In genomic region chr6:5205035-5205469, GRCh38 we compare ENCODE assay signal across 16 cellular contexts. TPM values are rescaled to one million over a fixed set of nuclear protein-coding genes. Genes with fewer than 3 reads are reported as not detected.
DNase-seq lines count a peak whose midpoint lies in the region; ATAC-seq, FAIRE-seq and TF ChIP-seq lines count a peak whose summit lies in the region.
"Had no signal": no experiment of that assay in that cellular context is flagged by ENCODE, and none has a peak within 500 bp of the region (broad histone marks: within the 10 kb centered on the region; RNA-seq: fewer than 3 reads in every experiment).

No MANE protein-coding gene starts in this region.

- WGBS in A549 (ENCODE audit: missing lambda C conversion rate) = 95% methylated on average over 5 of the region's 5 CpGs

- no peak overlapping the region; the same call in 2 of the 3 replicates for H3K4me2 ChIP-seq in A549

- H3K4me3 ChIP-seq in A549 (no peak overlapping the region), left ventricle myocardium inferior (no peak overlapping the region)
- H3K4me3 ChIP-seq: GM12878 had no signal

- no peak overlapping the region for H3K27ac Mint-ChIP-seq in activated naive CD4-positive, alpha-beta T cell treated with anti-CD3 and anti-CD28 coated beads, Interleukin-2, amount 10 ng/mL, durations not matched to agents 7 days and 5 days

- H3K27me3 ChIP-seq in left ventricle myocardium inferior (ENCODE audit: low read depth) = no peaks in the 10 kb centered on the region

- TF ChIP-seq CTCF in A549 (IDR thresholded peaks at IDR 0.05) (no peak), left ventricle myocardium inferior (IDR thresholded peaks at IDR 0.05; ENCODE audit: borderline replicate concordance) (no peak)

- intact Hi-C loops in left ventricle myocardium inferior (cut with micrococcal nuclease) = loop anchor here (10.0 kb wide), 1 partner anchor 60 kb away; no protein-coding TSS in a partner anchor

- no peaks in the 10 kb centered on the region for H3K36me3 ChIP-seq in left ventricle myocardium inferior

- ATAC-seq in A549 = no peak
- ATAC-seq: GM12878, HCT116 had no signal

- POLR2A ChIA-PET in A549 (lab: Yijun Ruan, JAX) = no interaction called here

- peak overlapping the region; percentile 6 to 33; a peak in 1 of 6 replicates for H3K27ac ChIP-seq in A549
- H3K27ac ChIP-seq in angular gyrus (ENCODE audit: low read depth, low read length) = peak overlapping the region; percentile 96
- H3K27ac ChIP-seq in left ventricle myocardium inferior (replicated peaks) = peak overlapping the region; percentile 85

- no peak for DNase-seq in A549 (ENCODE audit: low read depth in 1 of 2, low spot score in 1 of 2)
- DNase-seq in left ventricle myocardium inferior = peak; percentile 22
- DNase-seq in renal cortical epithelial cell (ENCODE audit: low read depth) = peak; percentile 68
- DNase-seq in activated naive CD4-positive, alpha-beta T cell treated with anti-CD3 and anti-CD28 coated beads, Interleukin-2, amount 10 ng/mL, durations not matched to agents 7 days and 5 days = no peak
- no peak for DNase-seq in AG08395 (ENCODE audit: low spot score)
- no peak for DNase-seq in NCI-H2107 (lab: John Stamatoyannopoulos, UW)
- DNase-seq in HUDEP-2 (lab: John Stamatoyannopoulos, UW; ENCODE audit: unreplicated experiment in 76 of 76) = no peak
- DNase-seq: activated CD4-positive, alpha-beta T cell treated with anti-CD3 and anti-CD28 coated beads, Interleukin-2, amount 50 U/mL, for 48 hours; activated naive CD4-positive, alpha-beta T cell treated with Interleukin-2 at 50 U/mL for 16 hours; DMS 273 treated with DMSO at 0.1 percent for 48 hours; KG1; T-helper 1 cell had no signal

- CTCF ChIA-PET in A549 (lab: Yijun Ruan, JAX) = interaction anchor here (1.1 kb wide), 1 partner anchor 18 kb away, joined by 3 read pairs; no protein-coding TSS in a partner anchor
- CTCF ChIA-PET in activated naive CD4-positive, alpha-beta T cell treated with anti-CD3 and anti-CD28 coated beads, Interleukin-2, amount 10 ng/mL, durations not matched to agents 7 days and 5 days (lab: Charles Lee) = interaction anchor here (0.9 to 1.2 kb wide), 3 partner anchors 61 to 199 kb away, joined by 3 to 6 read pairs (median 4); no protein-coding TSS in a partner anchor

- H3K27me3 Mint-ChIP-seq in activated naive CD4-positive, alpha-beta T cell treated with anti-CD3 and anti-CD28 coated beads, Interleukin-2, amount 10 ng/mL, durations not matched to agents 7 days and 5 days = no peaks in the 10 kb centered on the region

- TF ChIP-seq POLR2A in A549 (IDR thresholded peaks at IDR 0.05; ENCODE audit: low read length) = no peak

- TF ChIP-seq EP300 in A549 (IDR thresholded peaks at IDR 0.05) = no peak

- no peak for FAIRE-seq in A549 (lab: Jason Lieb, UNC)
- FAIRE-seq: A204.1, GM12878 had no signal

- no peak for TF ChIP-seq RAD21 in A549 (conservative IDR thresholded peaks at IDR 0.05 in 1 of 2, IDR thresholded peaks at IDR 0.05 in 1 of 2)

- peaks cover 21% of the 10 kb centered on the region for H3K4me1 ChIP-seq in A549
- H3K4me1 ChIP-seq in left ventricle myocardium inferior = peaks cover 84% of the 10 kb centered on the region

- H3K36me3 Mint-ChIP-seq in activated naive CD4-positive, alpha-beta T cell treated with anti-CD3 and anti-CD28 coated beads, Interleukin-2, amount 10 ng/mL, durations not matched to agents 7 days and 5 days = no peaks in the 10 kb centered on the region

- H3K9me3 ChIP-seq in A549 (no peaks in the 10 kb centered on the region), left ventricle myocardium inferior (replicated peaks) (no peaks in the 10 kb centered on the region)

- no peaks in the 10 kb centered on the region for H3K9me3 Mint-ChIP-seq in activated naive CD4-positive, alpha-beta T cell treated with anti-CD3 and anti-CD28 coated beads, Interleukin-2, amount 10 ng/mL, durations not matched to agents 7 days and 5 days

- H3K4me1 Mint-ChIP-seq in activated naive CD4-positive, alpha-beta T cell treated with anti-CD3 and anti-CD28 coated beads, Interleukin-2, amount 10 ng/mL, durations not matched to agents 7 days and 5 days = no peaks in the 10 kb centered on the region

- H3K4me3 Mint-ChIP-seq in activated naive CD4-positive, alpha-beta T cell treated with anti-CD3 and anti-CD28 coated beads, Interleukin-2, amount 10 ng/mL, durations not matched to agents 7 days and 5 days = no peak overlapping the region

TF ChIP-seq in A549, 52 proteins besides CTCF, POLR2A, EP300 and RAD21:
- TF ChIP-seq ZFP36 (IDR thresholded peaks at IDR 0.05; ENCODE audit: borderline replicate concordance, partially characterized antibody) (no peak), CBX8 (IDR thresholded peaks at IDR 0.05) (no peak), SMC3 (IDR thresholded peaks at IDR 0.05) (no peak), RFX5 (IDR thresholded peaks at IDR 0.05) (no peak), ELK1 (IDR thresholded peaks at IDR 0.05; ENCODE audit: low read depth, low read length) (no peak), HOXB5 (CRISPR knock-in tag; IDR thresholded peaks at IDR 0.05) (no peak), RNF2 (IDR thresholded peaks at IDR 0.05; ENCODE audit: borderline replicate concordance, low read depth) (no peak), ESRRA (IDR thresholded peaks at IDR 0.05; ENCODE audit: borderline replicate concordance, low read length) (no peak), TP53 (CRISPR knock-in tag; IDR thresholded peaks at IDR 0.05) (no peak), MAX (IDR thresholded peaks at IDR 0.05) (no peak), KDM1A (IDR thresholded peaks at IDR 0.05; ENCODE audit: low read depth) (no peak), REST (IDR thresholded peaks at IDR 0.05) (no peak), FOSL2 (IDR thresholded peaks at IDR 0.05) (no peak), FOSL2 (CRISPR knock-in tag; IDR thresholded peaks at IDR 0.05) (no peak), EHF (CRISPR knock-in tag; IDR thresholded peaks at IDR 0.05) (no peak), JUNB (IDR thresholded peaks at IDR 0.05) (no peak), ZNF302 (CRISPR knock-in tag; IDR thresholded peaks at IDR 0.05) (no peak), MYC (IDR thresholded peaks at IDR 0.05; ENCODE audit: borderline replicate concordance, low read length) (no peak), GATA3 (IDR thresholded peaks at IDR 0.05; ENCODE audit: borderline replicate concordance) (no peak)
- TF ChIP-seq, protein P1, sequence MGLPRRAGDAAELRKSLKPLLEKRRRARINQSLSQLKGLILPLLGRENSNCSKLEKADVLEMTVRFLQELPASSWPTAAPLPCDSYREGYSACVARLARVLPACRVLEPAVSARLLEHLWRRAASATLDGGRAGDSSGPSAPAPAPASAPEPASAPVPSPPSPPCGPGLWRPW (IDR thresholded peaks at IDR 0.05) = no peak

RNA-seq across cellular contexts. Expression of gene LYRM4, which starts 55.7 kb away (rescaled TPM):
- polyA plus RNA-seq in A549 (2011; rRNA removed) (43.3 and 47.6 TPM in 2 replicates), A549 (2017; fragmentation: RNase III; extraction: RNeasy Plus Mini Kit Qiagen cat#74134 plus additional on column Dnase treatment) (24.4 to 26.0 TPM (median 25.6 TPM) in 3 replicates)
- 30.7 and 31.4 TPM in 2 replicates for polyA plus RNA-seq in A549 (2012; cell fraction: cytosol; rRNA removed)
- polyA plus RNA-seq in A549 (2012; cell fraction: nucleus; rRNA removed) = 12.2 and 18.1 TPM in 2 replicates
- 19.1 and 24.2 TPM in 2 replicates for polyA minus RNA-seq in A549 (2011; rRNA and poly(A)+ RNA removed)
- total RNA-seq in left ventricle myocardium inferior (28.5 TPM), renal cortical epithelial cell (17.1 and 27.4 TPM in 2 replicates)

RNA-seq across cellular contexts. Expression of gene FARS2, which starts 56.3 kb away (rescaled TPM):
- polyA plus RNA-seq in A549 (2011; rRNA removed) = 17.5 and 17.9 TPM in 2 replicates
- polyA plus RNA-seq in A549 (2012; cell fraction: cytosol; rRNA removed) = 14.7 and 15.1 TPM in 2 replicates
- 15.0 and 15.9 TPM in 2 replicates for polyA plus RNA-seq in A549 (2012; cell fraction: nucleus; rRNA removed)
- polyA plus RNA-seq in A549 (2017; fragmentation: RNase III; extraction: RNeasy Plus Mini Kit Qiagen cat#74134 plus additional on column Dnase treatment) = 12.6 to 13.6 TPM (median 12.9 TPM) in 3 replicates
- 43.9 and 47.7 TPM in 2 replicates for polyA minus RNA-seq in A549 (2011; rRNA and poly(A)+ RNA removed)
- 16.7 TPM for total RNA-seq in left ventricle myocardium inferior
- 27.9 and 28.1 TPM in 2 replicates for total RNA-seq in renal cortical epithelial cell

Comparison
In these comparisons a context has a peak if more than half of its experiments do, and no peak if none do; other contexts are left out.
1. DNase-seq: peak in left ventricle myocardium inferior (single experiment) and renal cortical epithelial cell (single experiment); none in A549 (0 of 2), activated naive CD4-positive, alpha-beta T cell treated with anti-CD3 and anti-CD28 coated beads, Interleukin-2, amount 10 ng/mL, durations not matched to agents 7 days and 5 days (single experiment), AG08395 (single experiment), NCI-H2107 (single experiment) and HUDEP-2 (0 of 76).
2. H3K27ac ChIP-seq: peak in every context shown above with its lines; median percentile 96 in angular gyrus; 85 in left ventricle myocardium inferior; 20 in A549.